Comparison of ENCODE assay signal across 9 cellular contexts in genomic region chr13:100817897-100818296, GRCh38.
"Had no signal": no experiment of that assay in that cellular context is flagged by ENCODE, and none has a peak within 500 bp of the region (broad histone marks: within the 10 kb centered on the region; RNA-seq: fewer than 3 reads in every experiment).

No MANE protein-coding gene starts in this region.

- DNase-seq: H9, HCEC 1CT, KG1 had no signal

- ATAC-seq: GM23338, HepG2 had no signal

- H3K4me2 ChIP-seq: GM23338 had no signal

- H2AFZ ChIP-seq: GM23338 had no signal

- H3K27ac Mint-ChIP-seq: GM23338, H9 had no signal

- H3K27ac ChIP-seq: HL-60 had no signal

- FAIRE-seq: H1, H54, HepG2 had no signal

- H3K4me1 Mint-ChIP-seq: IgD-negative memory B cell had no signal

- H3K4me3 Mint-ChIP-seq: GM23338, H9, IgD-negative memory B cell had no signal

- H3K4me3 ChIP-seq: GM23338 had no signal
